ENCODE assay signal across 11 cellular contexts in the genomic region with DNA sequence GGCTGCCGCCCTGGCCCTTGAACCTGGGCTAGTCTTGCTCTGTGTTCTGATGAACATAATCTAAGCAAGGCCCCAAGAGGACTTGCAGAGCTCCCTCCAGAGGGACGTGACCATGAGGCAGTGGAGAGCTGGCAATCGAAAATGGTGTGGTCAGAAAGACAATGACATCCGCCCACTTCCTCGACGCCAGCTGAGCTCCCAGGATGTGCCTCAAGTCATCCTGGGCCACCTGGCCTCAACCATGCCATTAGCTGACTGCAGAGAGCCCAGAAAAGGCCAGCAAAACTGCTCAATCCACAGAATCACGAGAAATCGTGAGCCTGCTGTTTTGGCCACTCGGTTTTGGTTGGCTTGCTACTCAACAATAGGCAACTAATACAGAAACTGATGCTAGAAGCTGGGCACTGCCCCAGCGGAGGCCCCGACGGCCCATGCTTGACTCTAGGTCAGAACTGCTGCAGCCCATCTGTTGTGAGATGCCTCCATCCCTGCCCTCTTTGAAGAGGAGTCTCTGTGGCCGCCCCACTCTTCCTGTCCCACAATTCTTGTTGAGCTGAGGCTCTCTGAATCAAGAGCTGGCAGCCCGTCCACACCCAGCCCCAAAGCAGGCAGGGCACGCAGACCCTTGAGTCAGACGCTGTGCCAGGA. TPM values are rescaled to one million over a fixed set of nuclear protein-coding genes. Genes with fewer than 3 reads are reported as not detected.
DNase-seq lines count a peak whose midpoint lies in the region; ATAC-seq and TF ChIP-seq lines count a peak whose summit lies in the region.
"Had no signal": no experiment of that assay in that cellular context is flagged by ENCODE, and none has a peak within 500 bp of the region (broad histone marks: within the 10 kb centered on the region; RNA-seq: fewer than 3 reads in every experiment).

No MANE protein-coding gene starts in this region.

- ATAC-seq in GM18498 (IDR thresholded peaks at IDR 0.05; ENCODE audit: unreplicated experiment) (peak; percentile 47), GM21423 (IDR thresholded peaks at IDR 0.05; ENCODE audit: unreplicated experiment) (peak; percentile 47), HG03432 (IDR thresholded peaks at IDR 0.05; ENCODE audit: unreplicated experiment) (peak; percentile 63), memory B cell (ENCODE audit: low read depth) (no peak)
- ATAC-seq: gastrocnemius medialis had no signal

- no peak overlapping the region for H3K27ac ChIP-seq in transverse colon

- H3K27me3 Mint-ChIP-seq in memory B cell, result no peaks in the 10 kb centered on the region

- peaks cover 4% of the 10 kb centered on the region for H3K36me3 Mint-ChIP-seq in memory B cell

- H3K4me1 Mint-ChIP-seq in memory B cell, result peaks cover 75% of the 10 kb centered on the region

- no peaks in the 10 kb centered on the region for H3K36me3 ChIP-seq in transverse colon
- H3K36me3 ChIP-seq: gastrocnemius medialis had no signal

- no peaks in the 10 kb centered on the region for H3K9me3 ChIP-seq in transverse colon
- H3K9me3 ChIP-seq: gastrocnemius medialis had no signal

- H3K9me3 Mint-ChIP-seq in memory B cell, result no peaks in the 10 kb centered on the region

- DNase-seq in memory B cell (ENCODE audit: low spot score in 2 of 2), result no peak
- DNase-seq in activated effector memory CD4-positive, alpha-beta T cell treated with anti-CD3 and anti-CD28 coated beads, Interleukin-2, amount 50 U/mL, for 16 hours, result no peak
- DNase-seq in head of caudate nucleus, result no peak
- no peak for DNase-seq in G401 (ENCODE audit: low spot score)
- no peak for DNase-seq in transverse colon
- DNase-seq: aorta, gastrocnemius medialis, GF-D8 had no signal

- intact Hi-C loops in head of caudate nucleus (cut with DNase I), result no loop called here
- intact Hi-C loops in transverse colon (cut with DNase I; ENCODE audit: low total_unique reads), result no loop called here

- no peaks in the 10 kb centered on the region for H3K27me3 ChIP-seq in transverse colon
- H3K27me3 ChIP-seq: gastrocnemius medialis had no signal

- TF ChIP-seq EP300 in transverse colon (IDR thresholded peaks at IDR 0.05; ENCODE audit: low read depth), result no peak

- TF ChIP-seq CTCF in transverse colon (IDR thresholded peaks at IDR 0.05), result no peak

- H3K4me1 ChIP-seq in transverse colon, result peaks cover 19 to 74% (median 30%) of the 10 kb centered on the region in 4 donors

- WGBS in transverse colon (ENCODE audit: low coverage in 1 of 2), 2 donors, result 70% methylated on average over 16 of the region's 16 CpGs; no CpG with 5 or more reads in 1 of the 2 donors

- peak overlapping the region; percentile 43 for H3K4me3 Mint-ChIP-seq in memory B cell

- H3K4me3 ChIP-seq in transverse colon, result no peak overlapping the region
- H3K4me3 ChIP-seq: gastrocnemius medialis had no signal

- H3K27ac Mint-ChIP-seq in memory B cell, result peak overlapping the region; percentile 48

- in situ Hi-C loops in G401 (cut with HindIII; ENCODE audit: low sequenced_read_pairs) (no loop called here), transverse colon (cut with MboI; ENCODE audit: low pct_ligation_motif_present in 1 of 4, low pct_unique_long_range_greater_than_20kb in 1 of 4, low sequenced_read_pairs in 3 of 4) (no loop called here)

- TF ChIP-seq POLR2A in transverse colon (IDR thresholded peaks at IDR 0.05), result no peak

RNA-seq across cellular contexts. Expression of a gene that starts 53.3 kb away (rescaled TPM):
- total RNA-seq in G401 (2014; rRNA removed; shearing (Covaris generic)), result 59.4 and 96.3 TPM in 2 replicates
- total RNA-seq in transverse colon, result 100 to 1,000 TPM in 3 of 4 donors, 10 to 100 TPM in 1; 87.2 to 152 (median 131) TPM
